Comparison of ENCODE assay signal across 8 cellular contexts in genomic region chr5:148383564-148384388, GRCh38. TPM values are rescaled to one million over a fixed set of nuclear protein-coding genes. Genes with fewer than 3 reads are reported as not detected.
DNase-seq lines count a peak whose midpoint lies in the region; ATAC-seq, FAIRE-seq and TF ChIP-seq lines count a peak whose summit lies in the region.

FBXO38 (plus strand) TSS chr5:148383958; CDS start chr5:148394777, 10,819 bp downstream.

- H3K36me3 ChIP-seq in HUES64 (ENCODE audit: insufficient read depth, low read length) (peaks cover 3% of the 10 kb centered on the region; the same call in 1 of the 2 replicates), OCI-LY1 (ENCODE audit: insufficient read depth, low read length) (peaks cover 16% of the 10 kb centered on the region), mesodermal cell (ENCODE audit: control insufficient read depth, insufficient read depth, low read length) (peaks cover 24% of the 10 kb centered on the region)

- WGBS in HUES64, result 1% methylated on average over 44 of the region's 45 CpGs
- WGBS in mesodermal cell (ENCODE audit: insufficient coverage in 2 of 2), 2 experiments, result 0 to 1% methylated on average over 18 to 30 of the region's 45 CpGs

- peak; percentile 23; the same call in 1 of the 2 replicates for TF ChIP-seq CTCF in OCI-LY1 (IDR thresholded peaks at IDR 0.05; ENCODE audit: low read length)

- peak; percentile 98 for ATAC-seq in GM21447 (IDR thresholded peaks at IDR 0.05; ENCODE audit: unreplicated experiment)

- peak; percentile 95 for FAIRE-seq in endometrium (lab: Jason Lieb, UNC)

- H3K4me3 ChIP-seq in HUES64 (ENCODE audit: low read length) (peak within 1 kb of the TSS; percentile 79), OCI-LY1 (ENCODE audit: low read depth, low read length, poor library complexity, severe bottlenecking) (peak within 1 kb of the TSS; percentile 85), mesodermal cell (ENCODE audit: extremely low read depth, insufficient read depth, low read length, poor library complexity, severe bottlenecking) (peak within 1 kb of the TSS; percentile 83)

- H3K9ac ChIP-seq in HUES64 (ENCODE audit: low read depth, low read length) (peak within 1 kb of the TSS; percentile 87), OCI-LY1 (ENCODE audit: low read length) (peak within 1 kb of the TSS; percentile 83)

- H3K79me2 ChIP-seq in OCI-LY1 (ENCODE audit: insufficient read depth, low read length), result peaks cover 35% of the 10 kb centered on the region

- H3F3A ChIP-seq in OCI-LY1 (ENCODE audit: insufficient read depth, low read length), result no peaks in the 10 kb centered on the region

- H3K4me1 ChIP-seq in HUES64 (ENCODE audit: insufficient read depth, low read length) (peaks cover 13% of the 10 kb centered on the region; the same call in 1 of the 2 replicates), OCI-LY1 (ENCODE audit: insufficient read depth, low read length, severe bottlenecking) (peaks cover 31% of the 10 kb centered on the region), mesodermal cell (ENCODE audit: control insufficient read depth, insufficient read depth, low read length, poor library complexity, severe bottlenecking) (peaks cover 20% of the 10 kb centered on the region)

- no peaks in the 10 kb centered on the region for H3K9me2 ChIP-seq in OCI-LY1 (ENCODE audit: low read depth, low read length)

- H4K20me1 ChIP-seq in OCI-LY1 (ENCODE audit: insufficient read depth, low read length), result no peaks in the 10 kb centered on the region

- H3K27ac ChIP-seq in HUES64 (ENCODE audit: low read depth, low read length) (peak within 1 kb of the TSS; percentile 77), OCI-LY1 (ENCODE audit: low read depth, low read length, poor library complexity, severe bottlenecking) (peak within 1 kb of the TSS; percentile 34), mesodermal cell (ENCODE audit: low read depth, low read length, severe bottlenecking) (peak within 1 kb of the TSS; percentile 87)

- peak; percentile 98 for DNase-seq in DMS 273 (lab: John Stamatoyannopoulos, UW; ENCODE audit: unreplicated experiment)
- peak; percentile 94 for DNase-seq in activated CD8-positive, alpha-beta memory T cell treated with anti-CD3 and anti-CD28 coated beads, Interleukin-2, amount 50 U/mL, for 4 hours
- DNase-seq in stimulated activated CD8-positive, alpha-beta memory T cell treated with anti-CD3 and anti-CD28 coated beads, Interleukin-15, amount 100 ng/mL, for 4 hours (ENCODE audit: low read depth in 2 of 2), result peak; percentile 94 to 95

- H3K27me3 ChIP-seq in HUES64 (ENCODE audit: insufficient read depth, low read length) (no peaks in the 10 kb centered on the region), OCI-LY1 (ENCODE audit: insufficient read depth, low read length) (no peaks in the 10 kb centered on the region)

- peak within 1 kb of the TSS; percentile 95 for H3K4me2 ChIP-seq in OCI-LY1 (ENCODE audit: low read length)

- no peaks in the 10 kb centered on the region for H3K9me3 ChIP-seq in HUES64 (ENCODE audit: insufficient read depth, low read depth, low read length)
- 0 out of 2 replicates have a peak, but pooled peaks cover 2% of the 10 kb centered on the region for H3K9me3 ChIP-seq in OCI-LY1 (ENCODE audit: low read length)
- H3K9me3 ChIP-seq in mesodermal cell (ENCODE audit: control insufficient read depth, low read length), result peaks cover 4% of the 10 kb centered on the region

- H2AFZ ChIP-seq in OCI-LY1 (ENCODE audit: low read length), result peak within 1 kb of the TSS; percentile 32; the same call in 1 of the 2 replicates

RNA-seq across cellular contexts. Expression of gene FBXO38, which starts in this region (rescaled TPM):
- 18.5 TPM for polyA plus RNA-seq in HUES64 (2013, experiment 1 of 2)
- polyA plus RNA-seq in HUES64 (2013, experiment 2 of 2), result 18.6 TPM
- 38.2 TPM for polyA plus RNA-seq in mesodermal cell (2013, experiment 1 of 2)
- 37.1 TPM for polyA plus RNA-seq in mesodermal cell (2013, experiment 2 of 2)

Comparison
In these comparisons a context has a peak if more than half of its experiments do, and no peak if none do; other contexts are left out.
1. Peak in every context shown above with its lines: DNase-seq, ATAC-seq, H3K4me3 ChIP-seq and H3K27ac ChIP-seq.
2. H3K27ac ChIP-seq: peak in every context shown above with its lines; median percentile 87 in mesodermal cell; 77 in HUES64; 34 in OCI-LY1.